ENCODE assay signal across 1 cellular context in the genomic region with DNA sequence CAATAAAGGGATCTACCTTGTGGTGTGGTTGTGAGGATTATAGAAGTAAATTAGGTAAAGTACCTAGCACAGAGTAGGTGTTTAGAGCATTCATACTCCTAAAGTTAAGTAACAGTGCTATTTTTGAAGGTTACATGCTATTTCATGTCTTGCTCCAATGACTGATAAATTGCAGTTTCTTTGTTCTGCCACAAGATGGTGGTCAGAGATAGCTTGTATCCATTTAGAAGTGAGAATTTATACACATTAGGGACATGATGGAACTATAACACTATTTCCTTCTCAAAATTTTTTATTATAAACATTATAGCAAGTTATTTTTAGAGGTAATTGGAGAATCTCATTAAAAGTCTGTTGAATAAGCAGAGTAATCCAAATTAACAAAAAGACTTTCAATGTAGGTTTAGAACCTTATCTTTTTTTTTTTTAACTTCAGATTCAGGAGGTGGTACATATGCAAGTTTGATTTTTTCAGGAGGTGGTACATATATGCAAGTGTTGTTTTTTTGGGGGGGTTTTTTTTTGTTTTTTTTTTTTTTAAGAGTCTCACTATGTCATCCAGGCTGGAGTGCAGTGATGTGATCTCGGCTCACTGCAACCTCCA.
TF ChIP-seq lines count a peak whose summit lies in the region.

No MANE protein-coding gene starts in this region.

TF ChIP-seq in GM12878, 131 proteins besides CTCF, POLR2A, EP300 and RAD21 (continued from another document):
- TF ChIP-seq ZNF24 (IDR thresholded peaks at IDR 0.05) = no peak
